Comparison of ENCODE assay signal across 1 cellular context in genomic region chr17:79777166-79777843, GRCh38.
TF ChIP-seq lines count a peak whose summit lies in the region.

No MANE protein-coding gene starts in this region.

TF ChIP-seq in GM12878, 131 proteins besides CTCF, POLR2A, EP300 and RAD21 (continued from another document):
- TF ChIP-seq, protein P1, sequence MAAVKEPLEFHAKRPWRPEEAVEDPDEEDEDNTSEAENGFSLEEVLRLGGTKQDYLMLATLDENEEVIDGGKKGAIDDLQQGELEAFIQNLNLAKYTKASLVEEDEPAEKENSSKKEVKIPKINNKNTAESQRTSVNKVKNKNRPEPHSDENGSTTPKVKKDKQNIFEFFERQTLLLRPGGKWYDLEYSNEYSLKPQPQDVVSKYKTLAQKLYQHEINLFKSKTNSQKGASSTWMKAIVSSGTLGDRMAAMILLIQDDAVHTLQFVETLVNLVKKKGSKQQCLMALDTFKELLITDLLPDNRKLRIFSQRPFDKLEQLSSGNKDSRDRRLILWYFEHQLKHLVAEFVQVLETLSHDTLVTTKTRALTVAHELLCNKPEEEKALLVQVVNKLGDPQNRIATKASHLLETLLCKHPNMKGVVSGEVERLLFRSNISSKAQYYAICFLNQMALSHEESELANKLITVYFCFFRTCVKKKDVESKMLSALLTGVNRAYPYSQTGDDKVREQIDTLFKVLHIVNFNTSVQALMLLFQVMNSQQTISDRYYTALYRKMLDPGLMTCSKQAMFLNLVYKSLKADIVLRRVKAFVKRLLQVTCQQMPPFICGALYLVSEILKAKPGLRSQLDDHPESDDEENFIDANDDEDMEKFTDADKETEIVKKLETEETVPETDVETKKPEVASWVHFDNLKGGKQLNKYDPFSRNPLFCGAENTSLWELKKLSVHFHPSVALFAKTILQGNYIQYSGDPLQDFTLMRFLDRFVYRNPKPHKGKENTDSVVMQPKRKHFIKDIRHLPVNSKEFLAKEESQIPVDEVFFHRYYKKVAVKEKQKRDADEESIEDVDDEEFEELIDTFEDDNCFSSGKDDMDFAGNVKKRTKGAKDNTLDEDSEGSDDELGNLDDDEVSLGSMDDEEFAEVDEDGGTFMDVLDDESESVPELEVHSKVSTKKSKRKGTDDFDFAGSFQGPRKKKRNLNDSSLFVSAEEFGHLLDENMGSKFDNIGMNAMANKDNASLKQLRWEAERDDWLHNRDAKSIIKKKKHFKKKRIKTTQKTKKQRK (IDR thresholded peaks at IDR 0.05; ENCODE audit: low read depth, low read length) = no peak
- no peak for TF ChIP-seq POLR2AphosphoS5 (IDR thresholded peaks at IDR 0.05; ENCODE audit: low read length)
